Comparison of ENCODE assay signal across 8 cellular contexts in genomic region chr9:129174102-129174723, GRCh38. TPM values are rescaled to one million over a fixed set of nuclear protein-coding genes. Genes with fewer than 3 reads are reported as not detected.
A peak's percentile ranks its signal among the peaks of the same experiment; 100 is the strongest.
DNase-seq lines count a peak whose midpoint lies in the region; ATAC-seq and TF ChIP-seq lines count a peak whose summit lies in the region.

No MANE protein-coding gene starts in this region.

- peak; percentile 57 to 72 for DNase-seq in AML-193 (lab: John Stamatoyannopoulos, UW)
- DNase-seq in HFF-Myc (ENCODE audit: extremely low read depth, low read depth), result peak; percentile 73
- DNase-seq in NCI-H748 treated with DMSO at 0.1 percent for 48 hours (lab: John Stamatoyannopoulos, UW), result peak; percentile 81
- DNase-seq in activated CD8-positive, alpha-beta memory T cell treated with anti-CD3 and anti-CD28 coated beads for 1 hour (ENCODE audit: extremely low read depth in 1 of 2, low read depth in 1 of 2), result peak; percentile 48 to 71
- DNase-seq in lung (ENCODE audit: low spot score), result peak; percentile 90
- DNase-seq in stimulated activated CD4-positive, alpha-beta T cell treated with anti-CD3 and anti-CD28 coated beads, Interleukin-4, amount 100 ng/mL, for 48 hours (ENCODE audit: low read depth in 2 of 2), result peak; percentile 74 to 75

- 0 to 1% methylated on average over 55 of the region's 55 CpGs for WGBS in ectodermal cell, 2 experiments
- 0 to 1% methylated on average over 54 to 55 of the region's 55 CpGs for WGBS in lung, 2 donors

- ATAC-seq in lung (ENCODE audit: insufficient read depth, low FRiP score) (peak; percentile 45), GM19395 (IDR thresholded peaks at IDR 0.05; ENCODE audit: unreplicated experiment) (no peak)

- peaks cover 22% of the 10 kb centered on the region for H3K4me1 ChIP-seq in ectodermal cell (ENCODE audit: control insufficient read depth, insufficient read depth, low read length)
- peaks cover 4 to 5% of the 10 kb centered on the region in 2 donors for H3K4me1 ChIP-seq in lung (ENCODE audit: control insufficient read depth in 2 of 2, insufficient read depth in 2 of 2, low read length in 2 of 2)

- H3K9me3 ChIP-seq in ectodermal cell (ENCODE audit: control insufficient read depth, low read length), result no peaks in the 10 kb centered on the region
- no peaks in the 10 kb centered on the region for H3K9me3 ChIP-seq in lung (ENCODE audit: control insufficient read depth in 2 of 2, insufficient read depth in 1 of 2, low read length in 1 of 2)

- H3K27ac ChIP-seq in ectodermal cell (ENCODE audit: insufficient read depth, low read depth, low read length, poor library complexity, severe bottlenecking) (no peak overlapping the region), lung (ENCODE audit: low read depth in 1 of 2, low read length in 1 of 2) (peak overlapping the region; percentile 82 to 96)

- H3K27me3 ChIP-seq in ectodermal cell (ENCODE audit: control insufficient read depth, insufficient read depth, low read length, poor library complexity, severe bottlenecking), result peaks cover 17% of the 10 kb centered on the region
- no peaks in the 10 kb centered on the region for H3K27me3 ChIP-seq in lung (ENCODE audit: control insufficient read depth, insufficient read depth)

- H3K4me3 ChIP-seq in HFF-Myc (replicated peaks; ENCODE audit: low read depth, low read length) (peak overlapping the region; percentile 90), ectodermal cell (ENCODE audit: insufficient read depth, low read depth, low read length) (peak overlapping the region; percentile 67), lung (peak overlapping the region; percentile 9)

- peak; percentile 98 for TF ChIP-seq CTCF in HFF-Myc (IDR thresholded peaks at IDR 0.05; ENCODE audit: low read depth, low read length, missing control alignments)
- peak; percentile 99 for TF ChIP-seq CTCF in lung (IDR thresholded peaks at IDR 0.05; ENCODE audit: control extremely low read depth, extremely low read depth)

- H3K36me3 ChIP-seq in ectodermal cell (ENCODE audit: control insufficient read depth, insufficient read depth, low read length) (no peaks in the 10 kb centered on the region), lung (ENCODE audit: control insufficient read depth in 2 of 2, insufficient read depth in 2 of 2, low read length in 2 of 2) (no peaks in the 10 kb centered on the region)

RNA-seq across cellular contexts. Expression of gene IER5L, which starts 3.8 kb away (rescaled TPM):
- polyA plus RNA-seq in ectodermal cell (2013, experiment 1 of 4), result 20.7 TPM
- 13.6 TPM for polyA plus RNA-seq in ectodermal cell (2013, experiment 2 of 4)
- 25.1 TPM for polyA plus RNA-seq in ectodermal cell (2013, experiment 3 of 4)
- 22.6 TPM for polyA plus RNA-seq in ectodermal cell (2013, experiment 4 of 4)
- 10 to 100 TPM; 23.5 to 24.7 TPM for total RNA-seq in lung
- 10 to 100 TPM; 12.6 to 31.5 TPM for polyA plus RNA-seq in lung

Comparison
In these comparisons a context has a peak if more than half of its experiments do, and no peak if none do; other contexts are left out.
1. H3K4me3 ChIP-seq: peak in every context shown above with its lines; median percentile 90 in HFF-Myc; 67 in ectodermal cell; 9 in lung.